ENCODE assay signal across 9 cellular contexts in genomic region chr18:32470136-32470712, GRCh38. TPM values are rescaled to one million over a fixed set of nuclear protein-coding genes. Genes with fewer than 3 reads are reported as not detected.
A peak's percentile ranks its signal among the peaks of the same experiment; 100 is the strongest.
DNase-seq lines count a peak whose midpoint lies in the region; ATAC-seq, FAIRE-seq and TF ChIP-seq lines count a peak whose summit lies in the region.
"Had no signal": no experiment of that assay in that cellular context is flagged by ENCODE, and none has a peak within 500 bp of the region (broad histone marks: within the 10 kb centered on the region; RNA-seq: fewer than 3 reads in every experiment).

No MANE protein-coding gene starts in this region.

- H3K4me3 Mint-ChIP-seq in CD4-positive, alpha-beta memory T cell: peak overlapping the region; percentile 81 to 91 (median 84)

- H3K9me3 ChIP-seq in CD4-positive, alpha-beta memory T cell (ENCODE audit: control insufficient read depth in 1 of 2, low read length in 2 of 2): no peaks in the 10 kb centered on the region
- H3K9me3 ChIP-seq in SJCRH30 (replicated peaks): no peaks in the 10 kb centered on the region
- no peaks in the 10 kb centered on the region for H3K9me3 ChIP-seq in lower lobe of right lung
- no peaks in the 10 kb centered on the region for H3K9me3 ChIP-seq in tibial nerve

- no peak overlapping the region for H3K27ac ChIP-seq in CD4-positive, alpha-beta memory T cell (ENCODE audit: low read depth, low read length)
- H3K27ac ChIP-seq in SJCRH30 (peak overlapping the region; percentile 56), lower lobe of right lung (peak overlapping the region; percentile 69), tibial nerve (peak overlapping the region; percentile 81 to 94 (median 86))

- no peaks in the 10 kb centered on the region for H3K36me3 Mint-ChIP-seq in CD4-positive, alpha-beta memory T cell

- 0% methylated on average over 20 to 29 of the region's 81 CpGs for WGBS in tibial nerve, 2 donors

- intact Hi-C loops in CD4-positive, alpha-beta memory T cell (cut with micrococcal nuclease): loop anchor here (2.0 kb wide), 1 partner anchor 377 kb away; no protein-coding TSS in a partner anchor
- intact Hi-C loops in lower lobe of right lung (cut with DNase I): no loop called here

- no peak for TF ChIP-seq EP300 in tibial nerve (IDR thresholded peaks at IDR 0.05)

- peaks cover 0 to 4% (median 0%) of the 10 kb centered on the region in 8 donors for H3K9me3 Mint-ChIP-seq in CD4-positive, alpha-beta memory T cell

- FAIRE-seq in HTR-8/SVneo (lab: Jason Lieb, UNC): no peak

- CTCF ChIA-PET in CD4-positive, alpha-beta memory T cell (lab: Charles Lee; ENCODE audit: partially characterized antibody): interaction anchor here (0.6 to 1.5 kb wide), 8 partner anchors 11 to 457 kb away, joined by 3 to 21 read pairs (median 3); partner anchors contain the start of gene RNF125

- peaks cover 8% of the 10 kb centered on the region for H3K27me3 ChIP-seq in CD4-positive, alpha-beta memory T cell (ENCODE audit: insufficient read depth, low read length)
- no peaks in the 10 kb centered on the region for H3K27me3 ChIP-seq in SJCRH30
- H3K27me3 ChIP-seq in lower lobe of right lung (ENCODE audit: low read depth): no peaks in the 10 kb centered on the region
- no peaks in the 10 kb centered on the region for H3K27me3 ChIP-seq in tibial nerve

- no peaks in the 10 kb centered on the region for H3K36me3 ChIP-seq in CD4-positive, alpha-beta memory T cell (ENCODE audit: insufficient read depth, low read length)
- no peaks in the 10 kb centered on the region for H3K36me3 ChIP-seq in SJCRH30
- no peaks in the 10 kb centered on the region for H3K36me3 ChIP-seq in lower lobe of right lung
- no peaks in the 10 kb centered on the region for H3K36me3 ChIP-seq in tibial nerve

- no peak for TF ChIP-seq CTCF in lower lobe of right lung (IDR thresholded peaks at IDR 0.05)
- no peak for TF ChIP-seq CTCF in tibial nerve (IDR thresholded peaks at IDR 0.05)

- peak in 1 of 5 donors; percentile 7 for DNase-seq in CD4-positive, alpha-beta memory T cell
- DNase-seq in SJCRH30 (peak; percentile 12 to 40), dermis blood vessel endothelial cell (peak; percentile 49), lower lobe of right lung (peak; percentile 63), tibial nerve (ENCODE audit: low spot score in 2 of 2) (peak in 1 of 2 donors; percentile 21), HTR-8/SVneo (ENCODE audit: insufficient read length, low spot score) (no peak)

- TF ChIP-seq POLR2A in tibial nerve (IDR thresholded peaks at IDR 0.05): no peak

- POLR2A ChIA-PET in CD4-positive, alpha-beta memory T cell (lab: Charles Lee; ENCODE audit: partially characterized antibody): no interaction called here

- H3K27me3 Mint-ChIP-seq in CD4-positive, alpha-beta memory T cell: peaks cover 26 to 28% of the 10 kb centered on the region in 2 donors

- peak overlapping the region in 2 of 7 donors; percentile 32 to 88 for H3K27ac Mint-ChIP-seq in CD4-positive, alpha-beta memory T cell

- H3K4me3 ChIP-seq in CD4-positive, alpha-beta memory T cell (ENCODE audit: low read length in 2 of 2): no peak overlapping the region
- H3K4me3 ChIP-seq in SJCRH30 (peak overlapping the region; percentile 83), lower lobe of right lung (peak overlapping the region; percentile 70), tibial nerve (peak overlapping the region; percentile 76 to 94 (median 84))

- ATAC-seq in GM21723 (IDR thresholded peaks at IDR 0.05; ENCODE audit: unreplicated experiment) (peak; percentile 24), lower lobe of right lung (peak; percentile 13 to 35), HG03025 (IDR thresholded peaks at IDR 0.05; ENCODE audit: low FRiP score, unreplicated experiment) (no peak)

- H3K4me1 ChIP-seq in CD4-positive, alpha-beta memory T cell (ENCODE audit: insufficient read depth, low read length): peaks cover 33% of the 10 kb centered on the region
- H3K4me1 ChIP-seq in SJCRH30 (no peaks in the 10 kb centered on the region), lower lobe of right lung (peaks cover 18% of the 10 kb centered on the region), tibial nerve (peaks cover 0 to 37% (median 2%) of the 10 kb centered on the region in 4 donors)

- peaks cover 16 to 42% (median 30%) of the 10 kb centered on the region in 4 donors for H3K4me1 Mint-ChIP-seq in CD4-positive, alpha-beta memory T cell

RNA-seq across cellular contexts. Expression of gene GAREM1, which starts 0.5 kb away (rescaled TPM):
- total RNA-seq in CD4-positive, alpha-beta memory T cell: under 1 TPM; 0.28 to 0.52 TPM
- polyA plus RNA-seq in CD4-positive, alpha-beta memory T cell: 1 to 10 TPM in 1 of 2 donors, not detected in 1; 1.1 TPM
- total RNA-seq in SJCRH30 (2014; rRNA removed; shearing (Covaris generic)): 5.1 and 5.4 TPM in 2 replicates
- total RNA-seq in dermis blood vessel endothelial cell (0.28 and 1.4 TPM in 2 replicates), lower lobe of right lung (10.3 TPM), tibial nerve (10 to 100 TPM; 25.1 to 33.0 (median 30.7) TPM)
- total RNA-seq: T-helper 2 cell treated with Interferon-gamma antibody and Interleukin-4, amounts not matched to agents 100 ng/mL and 5 ng/mL, for 36 hours had no signal

Comparison
In these comparisons a context has a peak if more than half of its experiments do, and no peak if none do; other contexts are left out.
1. H3K4me3 ChIP-seq: peak in SJCRH30 (single experiment), lower lobe of right lung (single experiment) and tibial nerve (4 of 4); none in CD4-positive, alpha-beta memory T cell (0 of 2).